ENCODE assay signal across 8 cellular contexts in genomic region chr17:42772945-42773289, GRCh38. TPM values are rescaled to one million over a fixed set of nuclear protein-coding genes. Genes with fewer than 3 reads are reported as not detected.
DNase-seq lines count a peak whose midpoint lies in the region; ATAC-seq and TF ChIP-seq lines count a peak whose summit lies in the region.

No MANE protein-coding gene starts in this region.

- H3K36me3 Mint-ChIP-seq in IgD-negative memory B cell, result no peaks in the 10 kb centered on the region
- peaks cover 3% of the 10 kb centered on the region for H3K36me3 Mint-ChIP-seq in chondrocyte (ENCODE audit: low read depth)
- peaks cover 0 to 3% of the 10 kb centered on the region in 2 donors for H3K36me3 Mint-ChIP-seq in naive B cell

- no peak for TF ChIP-seq CTCF in AG09309 (IDR thresholded peaks at IDR 0.05; ENCODE audit: control insufficient read depth, insufficient read depth, low read depth, low read length, missing control alignments)
- TF ChIP-seq CTCF in chondrocyte (IDR thresholded peaks at IDR 0.05), result no peak

- DNase-seq in AG09309 (ENCODE audit: low read depth) (no peak), chondrocyte (ENCODE audit: low spot score) (no peak), naive B cell (no peak), retina (no peak), DMS79 treated with DMSO at 0.1 percent for 48 hours (lab: John Stamatoyannopoulos, UW) (no peak)
- no peak for DNase-seq in stimulated activated CD4-positive, alpha-beta T cell treated with anti-CD3 and anti-CD28 coated beads, Interleukin-2, amount 100 ng/mL, for 24 hours

- H3K4me1 Mint-ChIP-seq in IgD-negative memory B cell (peaks cover 13 to 19% (median 17%) of the 10 kb centered on the region in 3 donors), chondrocyte (ENCODE audit: low read depth) (peaks cover 35% of the 10 kb centered on the region), naive B cell (peaks cover 19 to 35% (median 22%) of the 10 kb centered on the region in 3 donors)

- H3K27me3 Mint-ChIP-seq in IgD-negative memory B cell (peaks cover under 1% of the 10 kb centered on the region), chondrocyte (ENCODE audit: low read depth) (no peaks in the 10 kb centered on the region), naive B cell (peaks cover 2 to 11% (median 5%) of the 10 kb centered on the region in 3 donors)

- H3K27ac Mint-ChIP-seq in IgD-negative memory B cell, result peak overlapping the region; percentile 77 to 98 (median 93)
- H3K27ac Mint-ChIP-seq in chondrocyte (ENCODE audit: unreplicated experiment), result peak overlapping the region; percentile 97
- peak overlapping the region; percentile 98 to 99 (median 98) for H3K27ac Mint-ChIP-seq in naive B cell

- H3K4me3 ChIP-seq in AG09309 (ENCODE audit: control insufficient read depth, low read depth, low read length), result peak overlapping the region; percentile 96

- ATAC-seq in naive B cell (ENCODE audit: low read depth in 2 of 2) (peak in 1 of 2 donors; percentile 4), GM18517 (IDR thresholded peaks at IDR 0.05; ENCODE audit: unreplicated experiment) (no peak)

- no peaks in the 10 kb centered on the region for H3K9me3 Mint-ChIP-seq in IgD-negative memory B cell
- no peaks in the 10 kb centered on the region for H3K9me3 Mint-ChIP-seq in chondrocyte (ENCODE audit: low read depth)
- H3K9me3 Mint-ChIP-seq in naive B cell, result peaks cover 0 to 4% (median 0%) of the 10 kb centered on the region in 7 donors

- H3K4me3 Mint-ChIP-seq in IgD-negative memory B cell (peak overlapping the region; percentile 93 to 99 (median 97)), chondrocyte (ENCODE audit: unreplicated experiment) (peak overlapping the region; percentile 100), naive B cell (peak overlapping the region; percentile 95 to 100 (median 99))

RNA-seq across cellular contexts. Expression of gene VPS25, which starts 0.3 kb away (rescaled TPM):
- polyA plus RNA-seq in IgD-negative memory B cell (45.6 TPM), naive B cell (ENCODE audit: low read depth in 6 of 6) (10 to 100 TPM; 44.3 to 61.0 (median 56.5) TPM)
- 52.5 to 63.9 TPM (median 55.1 TPM) in 3 replicates for total RNA-seq in chondrocyte

RNA-seq across cellular contexts. Expression of gene WNK4, which starts 7.5 kb away (rescaled TPM):
- polyA plus RNA-seq in IgD-negative memory B cell, result not detected
- total RNA-seq in chondrocyte, result 0.26 to 0.32 TPM in 2 of 3 replicates, not detected in the other
- polyA plus RNA-seq in naive B cell (ENCODE audit: low read depth in 6 of 6), result under 1 TPM in 1 of 6 donors, not detected in 5; 0.10 TPM

RNA-seq across cellular contexts. Expression of gene RAMP2, which starts 11.9 kb away (rescaled TPM):
- polyA plus RNA-seq in IgD-negative memory B cell, result not detected
- 0.63 to 4.9 TPM (median 3.9 TPM) in 3 replicates for total RNA-seq in chondrocyte
- polyA plus RNA-seq in naive B cell (ENCODE audit: low read depth in 6 of 6), result not detected

RNA-seq across cellular contexts. Expression of gene COA3, which starts 25.6 kb away (rescaled TPM):
- polyA plus RNA-seq in IgD-negative memory B cell (117 TPM), naive B cell (ENCODE audit: low read depth in 6 of 6) (100 to 1,000 TPM; 117 to 157 (median 133) TPM)
- total RNA-seq in chondrocyte, result 38.7 to 49.1 TPM (median 39.5 TPM) in 3 replicates

RNA-seq across cellular contexts. Expression of gene CNTD1, which starts 25.7 kb away (rescaled TPM):
- polyA plus RNA-seq in IgD-negative memory B cell (0.41 TPM), naive B cell (ENCODE audit: low read depth in 6 of 6) (under 1 TPM in 5 of 6 donors, not detected in 1; 0.17 to 0.74 (median 0.70) TPM)
- 0.60 TPM in 1 of 3 replicates, not detected in the others for total RNA-seq in chondrocyte
